23 cellular contexts compared by ENCODE assay signal in genomic region chr2:134193006-134193405, GRCh38.
DNase-seq lines count a peak whose midpoint lies in the region; ATAC-seq and TF ChIP-seq lines count a peak whose summit lies in the region.
"Had no signal": no experiment of that assay in that cellular context is flagged by ENCODE, and none has a peak within 500 bp of the region (broad histone marks: within the 10 kb centered on the region; RNA-seq: fewer than 3 reads in every experiment).

No MANE protein-coding gene starts in this region.

- H3K4me2 ChIP-seq in mammary epithelial cell (ENCODE audit: insufficient read depth, low read depth, low read length), result no peak overlapping the region

- H3K27ac ChIP-seq in mammary epithelial cell (ENCODE audit: insufficient read depth, low read depth, low read length), result no peak overlapping the region
- no peak overlapping the region for H3K27ac ChIP-seq in upper lobe of right lung
- H3K27ac ChIP-seq: gastrocnemius medialis, transverse colon, WERI-Rb-1 had no signal

- H3K27ac Mint-ChIP-seq in natural killer cell, result no peak overlapping the region
- H3K27ac Mint-ChIP-seq: activated CD4-positive, alpha-beta memory T cell treated with anti-CD3 and anti-CD28 coated beads, Interleukin-2, amount 10 ng/mL, durations not matched to agents 7 days and 5 days; activated naive CD8-positive, alpha-beta T cell; T-helper 1 cell treated with Interleukin-12 subunit alpha and Interleukin-12 subunit beta and Interleukin-4 antibody, amounts not matched to agents 30 μg/mL and 1 μg/mL, for 36 hours had no signal

- dilution Hi-C loops in mammary epithelial cell (cut with HindIII; ENCODE audit: low sequenced_read_pairs), result no loop called here

- peaks cover 6% of the 10 kb centered on the region for H3K36me3 Mint-ChIP-seq in natural killer cell

- H3K9ac ChIP-seq in mammary epithelial cell (ENCODE audit: insufficient read depth, low read length), result no peak overlapping the region

- no TSS peak for BruUV-seq in mammary epithelial cell (replicated peaks; lab: Mats Ljungman, UMichigan)

- WGBS in mammary epithelial cell (ENCODE audit: low coverage, missing lambda C conversion rate), result 0% methylated on average over 1 of the region's 1 CpG

- TF ChIP-seq CTCF in AG10803 (conservative IDR thresholded peaks at IDR 0.05; ENCODE audit: low read length), result no peak
- no peak for TF ChIP-seq CTCF in mammary epithelial cell (conservative IDR thresholded peaks at IDR 0.05 in 1 of 2, IDR thresholded peaks at IDR 0.05 in 1 of 2; ENCODE audit: extremely low read depth in 1 of 2, insufficient read depth in 1 of 2, low read depth in 1 of 2, low read length in 2 of 2)
- no peak for TF ChIP-seq CTCF in natural killer cell (IDR thresholded peaks at IDR 0.05)
- TF ChIP-seq CTCF in upper lobe of right lung (IDR thresholded peaks at IDR 0.05), result no peak

- H2AFZ ChIP-seq in mammary epithelial cell (ENCODE audit: low read depth, low read length), result no peak overlapping the region

- H3K4me1 ChIP-seq in mammary epithelial cell (ENCODE audit: insufficient read depth, low read length) (peaks cover 16% of the 10 kb centered on the region), upper lobe of right lung (peaks cover 11% of the 10 kb centered on the region)

- CTCF ChIA-PET in mammary epithelial cell (lab: Charles Lee; ENCODE audit: low non-redundant PET), result interaction anchor here (0.7 kb wide), 1 partner anchor 15 kb away, joined by 4 read pairs; no protein-coding TSS in a partner anchor

- no peaks in the 10 kb centered on the region for H3K36me3 ChIP-seq in MG63
- no peaks in the 10 kb centered on the region for H3K36me3 ChIP-seq in mammary epithelial cell (ENCODE audit: insufficient read depth, low read length)
- no peaks in the 10 kb centered on the region for H3K36me3 ChIP-seq in upper lobe of right lung
- H3K36me3 ChIP-seq: gastrocnemius medialis, transverse colon, WERI-Rb-1 had no signal

- H3K4me3 ChIP-seq in AG10803 (ENCODE audit: low read length), result no peak overlapping the region
- H3K4me3 ChIP-seq in MG63, result no peak overlapping the region
- H3K4me3 ChIP-seq in mammary epithelial cell (replicated peaks in 1 of 3; ENCODE audit: insufficient read depth in 1 of 3, low read depth in 2 of 3, low read length in 3 of 3), result no peak overlapping the region
- H3K4me3 ChIP-seq in upper lobe of right lung, result no peak overlapping the region
- H3K4me3 ChIP-seq: gastrocnemius medialis, mucosa of descending colon, transverse colon had no signal

- H3K9me3 Mint-ChIP-seq in natural killer cell, result peaks cover 0 to 2% of the 10 kb centered on the region in 2 donors
- H3K9me3 Mint-ChIP-seq: IgD-negative memory B cell; T-helper 1 cell treated with Interleukin-12 subunit alpha and Interleukin-12 subunit beta and Interleukin-4 antibody, amounts not matched to agents 30 μg/mL and 1 μg/mL, for 36 hours had no signal

- H3K4me3 Mint-ChIP-seq in natural killer cell, result no peak overlapping the region
- H3K4me3 Mint-ChIP-seq: activated CD4-positive, alpha-beta memory T cell treated with anti-CD3 and anti-CD28 coated beads, Interleukin-2, amount 10 ng/mL, durations not matched to agents 7 days and 5 days; activated naive CD8-positive, alpha-beta T cell; IgD-negative memory B cell; T-helper 1 cell treated with Interleukin-12 subunit alpha and Interleukin-12 subunit beta and Interleukin-4 antibody, amounts not matched to agents 30 μg/mL and 1 μg/mL, for 36 hours had no signal

- no peaks in the 10 kb centered on the region for H4K20me1 ChIP-seq in mammary epithelial cell (ENCODE audit: insufficient read depth, low read length)

- H3K27me3 ChIP-seq in MG63 (no peaks in the 10 kb centered on the region), mammary epithelial cell (ENCODE audit: insufficient read depth, low read length) (no peaks in the 10 kb centered on the region), upper lobe of right lung (no peaks in the 10 kb centered on the region)
- H3K27me3 ChIP-seq: gastrocnemius medialis, transverse colon had no signal

- intact Hi-C loops in mammary epithelial cell (cut with micrococcal nuclease), result no loop called here
- intact Hi-C loops in natural killer cell (cut with micrococcal nuclease), result no loop called here
- intact Hi-C loops in upper lobe of right lung (cut with DNase I), result loop anchor here (10.0 kb wide), 1 partner anchor 68 kb away; no protein-coding TSS in a partner anchor

- no peaks in the 10 kb centered on the region for H3K9me3 ChIP-seq in MG63
- H3K9me3 ChIP-seq in mammary epithelial cell (replicated peaks; ENCODE audit: insufficient read depth, low read length), result no peaks in the 10 kb centered on the region
- H3K9me3 ChIP-seq in upper lobe of right lung, result no peaks in the 10 kb centered on the region
- H3K9me3 ChIP-seq: gastrocnemius medialis, mucosa of descending colon, transverse colon had no signal

- ATAC-seq in natural killer cell (no peak), upper lobe of right lung (no peak)
- ATAC-seq: gastrocnemius medialis, left lobe of liver, mucosa of descending colon had no signal

- DNase-seq in AG10803 (ENCODE audit: low read depth) (peak; percentile 55), MG63 (peak; percentile 60), mammary epithelial cell (peak; percentile 75), glomerular visceral epithelial cell (ENCODE audit: extremely low spot score) (peak; percentile 40), natural killer cell (no peak), upper lobe of right lung (no peak), NCI-H1105 (lab: John Stamatoyannopoulos, UW) (no peak), GM19240 (ENCODE audit: insufficient read length, low spot score) (no peak)
- DNase-seq: activated CD4-positive, alpha-beta memory T cell treated with anti-CD3 and anti-CD28 coated beads, Interleukin-2, amount 10 ng/mL, durations not matched to agents 7 days and 5 days; activated T-cell treated with anti-CD3 and anti-CD28 coated beads, Interleukin-2, amount 50 U/mL, for 1 hour; effector CD4-positive, alpha-beta T cell; gastrocnemius medialis; mucosa of descending colon; MV-4-11; NCI-H2081; NCI-H510A; SHP77; transverse colon; WERI-Rb-1 had no signal

- H3K27me3 Mint-ChIP-seq in natural killer cell (ENCODE audit: low read depth in 2 of 2), result no peaks in the 10 kb centered on the region
- H3K27me3 Mint-ChIP-seq: activated CD4-positive, alpha-beta memory T cell treated with anti-CD3 and anti-CD28 coated beads, Interleukin-2, amount 10 ng/mL, durations not matched to agents 7 days and 5 days; activated naive CD8-positive, alpha-beta T cell; IgD-negative memory B cell had no signal

- in situ Hi-C loops in mammary epithelial cell (cut with MboI; ENCODE audit: low sequenced_read_pairs in 2 of 2), result no loop called here

- H3K79me2 ChIP-seq in mammary epithelial cell (ENCODE audit: insufficient read depth, low read length), result peaks cover 66% of the 10 kb centered on the region

- H3K4me1 Mint-ChIP-seq in natural killer cell, result peaks cover 45 to 60% of the 10 kb centered on the region in 2 donors

Comparison
In these comparisons a context has a peak if more than half of its experiments do, and no peak if none do; other contexts are left out.
1. DNase-seq: peak in AG10803 (single experiment), MG63 (single experiment), mammary epithelial cell (single experiment) and glomerular visceral epithelial cell (single experiment); none in natural killer cell (single experiment), upper lobe of right lung (single experiment), NCI-H1105 (single experiment) and GM19240 (single experiment).